ENCODE assay signal across 10 cellular contexts in the genomic region with DNA sequence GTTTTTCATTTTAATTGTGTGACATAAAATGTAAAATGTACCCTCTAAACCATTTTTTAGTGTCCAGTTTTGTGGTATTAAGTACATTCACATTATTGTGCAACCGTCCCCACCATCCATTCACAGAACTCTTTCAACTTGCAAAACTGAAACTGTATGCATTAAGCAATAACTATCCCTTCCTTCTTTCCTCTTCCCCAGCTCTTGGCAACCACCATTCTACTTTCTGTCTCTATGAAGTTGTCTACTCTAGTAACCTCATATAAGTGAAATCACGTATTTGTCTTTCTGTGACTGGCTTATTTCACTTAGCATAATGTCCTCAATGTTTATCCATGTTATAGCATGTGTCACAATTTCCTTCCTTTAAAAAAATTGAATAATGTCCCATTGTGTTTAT.
DNase-seq lines count a peak whose midpoint lies in the region; ATAC-seq, FAIRE-seq and TF ChIP-seq lines count a peak whose summit lies in the region.
"Had no signal": no experiment of that assay in that cellular context is flagged by ENCODE, and none has a peak within 500 bp of the region (broad histone marks: within the 10 kb centered on the region; RNA-seq: fewer than 3 reads in every experiment).

No MANE protein-coding gene starts in this region.

- dilution Hi-C loops in endothelial cell of umbilical vein (cut with MboI; ENCODE audit: extremely low pct_ligation_motif_present, low sequenced_read_pairs), result loop anchor here (10.0 kb wide), 1 partner anchor 161 kb away; no protein-coding TSS in a partner anchor

- H3K27ac ChIP-seq in DOHH2 (ENCODE audit: low read depth, low read length), result no peak overlapping the region
- H3K27ac ChIP-seq in endothelial cell of umbilical vein (ENCODE audit: insufficient read depth, low read depth, low read length), result peak overlapping the region; percentile 59
- no peak overlapping the region for H3K27ac ChIP-seq in kidney (ENCODE audit: low read depth in 2 of 2, low read length in 2 of 2)

- POLR2A ChIA-PET in endothelial cell of umbilical vein (lab: Charles Lee), result no interaction called here

- peak; percentile 53 for FAIRE-seq in endothelial cell of umbilical vein (lab: Jason Lieb, UNC)
- no peak for FAIRE-seq in kidney (lab: Jason Lieb, UNC)
- FAIRE-seq: D721Med had no signal

- H4K20me1 ChIP-seq in DOHH2 (ENCODE audit: control insufficient read depth, insufficient read depth, low read depth, low read length), result peaks cover 2% of the 10 kb centered on the region; the same call in 1 of the 2 replicates
- H4K20me1 ChIP-seq in endothelial cell of umbilical vein (replicated peaks; ENCODE audit: control insufficient read depth, extremely low read depth, insufficient read depth, low read length), result peaks cover 3% of the 10 kb centered on the region

- no peaks in the 10 kb centered on the region for H3K9me2 ChIP-seq in DOHH2 (replicated peaks; ENCODE audit: control insufficient read depth, low read length)

- H3K9me1 ChIP-seq in endothelial cell of umbilical vein (replicated peaks; ENCODE audit: control insufficient read depth, extremely low read depth, insufficient read depth, low read length), result no peaks in the 10 kb centered on the region

- H2AFZ ChIP-seq in endothelial cell of umbilical vein (ENCODE audit: low read depth, low read length), result no peak overlapping the region

- no TSS peak for BruUV-seq in endothelial cell of umbilical vein (replicated peaks; lab: Mats Ljungman, UMichigan)

- H3K79me2 ChIP-seq in DOHH2 (ENCODE audit: control insufficient read depth, low read length) (peaks cover 100% of the 10 kb centered on the region), endothelial cell of umbilical vein (ENCODE audit: control insufficient read depth, insufficient read depth, low read length) (peaks cover 90% of the 10 kb centered on the region)

- H3K4me2 ChIP-seq in DOHH2 (ENCODE audit: low read length) (peak overlapping the region; percentile 18; the same call in 1 of the 2 replicates), endothelial cell of umbilical vein (ENCODE audit: insufficient read depth, low read length) (peak overlapping the region; percentile 24)

- no peak for TF ChIP-seq POLR2A in endothelial cell of umbilical vein (IDR thresholded peaks at IDR 0.05; ENCODE audit: low read depth, low read length)

- no peaks in the 10 kb centered on the region for H3F3A ChIP-seq in DOHH2 (ENCODE audit: control insufficient read depth, insufficient read depth)

- peaks cover 85% of the 10 kb centered on the region for H3K36me3 ChIP-seq in DOHH2 (ENCODE audit: control insufficient read depth, low read length)
- H3K36me3 ChIP-seq in endothelial cell of umbilical vein (ENCODE audit: control insufficient read depth in 2 of 2, extremely low read depth in 1 of 2, insufficient read depth in 2 of 2, low read length in 2 of 2), result peaks cover 2 to 6% of the 10 kb centered on the region in 2 experiments
- no peaks in the 10 kb centered on the region for H3K36me3 ChIP-seq in kidney (ENCODE audit: control insufficient read depth in 1 of 2, insufficient read depth in 2 of 2, low read length in 2 of 2)

- DNase-seq in endothelial cell of umbilical vein (ENCODE audit: low read depth, low spot score), result no peak
- DNase-seq in mucosa of gallbladder (ENCODE audit: low spot score), result no peak
- no peak for DNase-seq in kidney
- no peak for DNase-seq in NCI-H510A (lab: John Stamatoyannopoulos, UW)
- DNase-seq: stimulated activated CD4-positive, alpha-beta T cell treated with anti-CD3 and anti-CD28 coated beads, Interleukin-4, amount 100 ng/mL, for 24 hours had no signal

- no peaks in the 10 kb centered on the region for H3K9me3 ChIP-seq in DOHH2 (ENCODE audit: control insufficient read depth, insufficient read depth, low read length)
- H3K9me3 ChIP-seq in endothelial cell of umbilical vein (replicated peaks; ENCODE audit: control insufficient read depth, insufficient read depth, low read length), result no peaks in the 10 kb centered on the region
- no peaks in the 10 kb centered on the region for H3K9me3 ChIP-seq in kidney (ENCODE audit: control insufficient read depth in 1 of 2, low read length in 2 of 2)

- H3K4me1 ChIP-seq in DOHH2 (ENCODE audit: control insufficient read depth, low read length) (peaks cover 59% of the 10 kb centered on the region), endothelial cell of umbilical vein (ENCODE audit: control insufficient read depth, extremely low read depth, insufficient read depth, low read length) (peaks cover 64% of the 10 kb centered on the region), kidney (ENCODE audit: control insufficient read depth in 1 of 2, insufficient read depth in 1 of 2, low read depth in 1 of 2, low read length in 2 of 2) (peaks cover under 1 to 6% of the 10 kb centered on the region in 2 donors)

- TF ChIP-seq CTCF in DOHH2 (IDR thresholded peaks at IDR 0.05; ENCODE audit: low read depth, low read length, poor library complexity, severe bottlenecking), result no peak
- TF ChIP-seq CTCF in endothelial cell of umbilical vein (IDR thresholded peaks at IDR 0.05; ENCODE audit: extremely low read depth in 1 of 2, insufficient read depth in 1 of 2, low read depth in 1 of 2, low read length in 2 of 2), result no peak
- TF ChIP-seq CTCF in kidney (IDR thresholded peaks at IDR 0.05; ENCODE audit: borderline replicate concordance, extremely low read depth, insufficient read depth), result no peak

- H3K9ac ChIP-seq in endothelial cell of umbilical vein (replicated peaks; ENCODE audit: extremely low read depth, insufficient read depth, low read length) (peak overlapping the region; percentile 26), kidney (ENCODE audit: low read length in 2 of 2) (no peak overlapping the region)

- ATAC-seq in GM21423 (IDR thresholded peaks at IDR 0.05; ENCODE audit: unreplicated experiment), result peak; percentile 64
- peak; percentile 67 for ATAC-seq in HG03521 (IDR thresholded peaks at IDR 0.05; ENCODE audit: unreplicated experiment)
- ATAC-seq in GM18502 (IDR thresholded peaks at IDR 0.05; ENCODE audit: poor library complexity, unreplicated experiment), result no peak

- CTCF ChIA-PET in endothelial cell of umbilical vein (lab: Charles Lee), result interaction anchor here (1.1 to 1.6 kb wide), 2 partner anchors 9 to 10 kb away, joined by 3 to 4 read pairs; no protein-coding TSS in a partner anchor

- intact Hi-C loops in endothelial cell of umbilical vein (cut with micrococcal nuclease), result loop anchor here (1.0 to 10.0 kb wide), 2 partner anchors 78 to 189 kb away; partner anchors contain the start of gene TXN
- intact Hi-C loops in kidney (cut with DNase I), result no loop called here

- no peaks in the 10 kb centered on the region for H3K27me3 ChIP-seq in DOHH2 (ENCODE audit: control insufficient read depth, low read length)
- no peaks in the 10 kb centered on the region for H3K27me3 ChIP-seq in endothelial cell of umbilical vein (ENCODE audit: control insufficient read depth in 2 of 2, insufficient read depth in 2 of 2, low read length in 2 of 2)

- H3K4me3 ChIP-seq in DOHH2 (ENCODE audit: low read length) (no peak overlapping the region), endothelial cell of umbilical vein (replicated peaks in 1 of 3; ENCODE audit: insufficient read depth in 1 of 3, low read depth in 1 of 3, low read length in 3 of 3) (no peak overlapping the region), kidney (ENCODE audit: low read length in 2 of 2) (no peak overlapping the region)

TF ChIP-seq in endothelial cell of umbilical vein, 7 proteins besides CTCF, POLR2A, EP300 and RAD21:
- TF ChIP-seq JUN (IDR thresholded peaks at IDR 0.05; ENCODE audit: borderline replicate concordance, insufficient read depth, insufficient read length, low read depth), result peak; percentile 66
- TF ChIP-seq, protein P1, sequence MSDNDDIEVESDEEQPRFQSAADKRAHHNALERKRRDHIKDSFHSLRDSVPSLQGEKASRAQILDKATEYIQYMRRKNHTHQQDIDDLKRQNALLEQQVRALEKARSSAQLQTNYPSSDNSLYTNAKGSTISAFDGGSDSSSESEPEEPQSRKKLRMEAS (IDR thresholded peaks at IDR 0.05; ENCODE audit: insufficient read depth, insufficient read length), result no peak
